In genomic region chr1:223771469-223771813, GRCh38 we compare ENCODE assay signal across 10 cellular contexts. TPM values are rescaled to one million over a fixed set of nuclear protein-coding genes. Genes with fewer than 3 reads are reported as not detected.
DNase-seq lines count a peak whose midpoint lies in the region; ATAC-seq and TF ChIP-seq lines count a peak whose summit lies in the region.
"Had no signal": no experiment of that assay in that cellular context is flagged by ENCODE, and none has a peak within 500 bp of the region (broad histone marks: within the 10 kb centered on the region; RNA-seq: fewer than 3 reads in every experiment).

No MANE protein-coding gene starts in this region.

- in situ Hi-C loops in brain microvascular endothelial cell (cut with HindIII; ENCODE audit: low pct_ligation_motif_present, low sequenced_read_pairs) = no loop called here

- H3K27me3 ChIP-seq in cardiac muscle cell = no peaks in the 10 kb centered on the region
- no peaks in the 10 kb centered on the region for H3K27me3 ChIP-seq in brain microvascular endothelial cell (replicated peaks)
- no peaks in the 10 kb centered on the region for H3K27me3 ChIP-seq in muscle layer of duodenum (ENCODE audit: low read depth, low read length)
- no peaks in the 10 kb centered on the region for H3K27me3 ChIP-seq in aorta (ENCODE audit: control insufficient read depth in 1 of 2, insufficient read depth in 2 of 2, low read length in 1 of 2)

- H3K27ac ChIP-seq in cardiac muscle cell (peak overlapping the region; percentile 80), brain microvascular endothelial cell (peak overlapping the region; percentile 95), muscle layer of duodenum (ENCODE audit: low read length) (peak overlapping the region; percentile 79), aorta (ENCODE audit: low read depth in 1 of 2, low read length in 2 of 2) (peak overlapping the region in 1 of 2 donors; percentile 90)
- H3K27ac ChIP-seq: C4-2B had no signal

- intact Hi-C loops in Right ventricle myocardium superior (cut with DNase I) (no loop called here), aorta (cut with DNase I) (no loop called here)

- H3K4me3 ChIP-seq in cardiac muscle cell = no peak overlapping the region
- no peak overlapping the region for H3K4me3 ChIP-seq in brain microvascular endothelial cell (ENCODE audit: low read depth, low read length)
- no peak overlapping the region for H3K4me3 ChIP-seq in muscle layer of duodenum (ENCODE audit: low read depth in 1 of 2, low read length in 2 of 2)
- H3K4me3 ChIP-seq in aorta (ENCODE audit: low read length in 2 of 2) = no peak overlapping the region

- 34 to 36% methylated on average over 2 of the region's 2 CpGs for WGBS in aorta, 2 donors

- H3K4me1 ChIP-seq in cardiac muscle cell (ENCODE audit: low read depth) = peaks cover 23% of the 10 kb centered on the region
- peaks cover 9 to 21% of the 10 kb centered on the region in 2 donors for H3K4me1 ChIP-seq in muscle layer of duodenum (ENCODE audit: control insufficient read depth in 1 of 2, insufficient read depth in 2 of 2, low read length in 2 of 2)
- H3K4me1 ChIP-seq in aorta (ENCODE audit: control insufficient read depth in 1 of 2, insufficient read depth in 2 of 2, low read length in 2 of 2) = peaks cover 0 to 5% of the 10 kb centered on the region in 2 donors

- H3K36me3 ChIP-seq in cardiac muscle cell (peaks cover 11% of the 10 kb centered on the region), brain microvascular endothelial cell (replicated peaks) (peaks cover 72% of the 10 kb centered on the region), muscle layer of duodenum (ENCODE audit: control insufficient read depth in 1 of 2, insufficient read depth in 2 of 2, low read length in 2 of 2) (peaks cover 48 to 58% of the 10 kb centered on the region in 2 donors), aorta (ENCODE audit: control insufficient read depth in 1 of 2, insufficient read depth in 2 of 2, low read length in 1 of 2) (peaks cover 4 to 8% of the 10 kb centered on the region in 2 donors)

- ATAC-seq in Right ventricle myocardium superior (ENCODE audit: poor library complexity) = no peak
- ATAC-seq in aorta (ENCODE audit: low FRiP score) = peak; percentile 49
- ATAC-seq in HG03097 (IDR thresholded peaks at IDR 0.05; ENCODE audit: low FRiP score, unreplicated experiment) = no peak
- ATAC-seq in esophagus mucosa = no peak

- no peak for TF ChIP-seq CTCF in cardiac muscle cell (IDR thresholded peaks at IDR 0.05; ENCODE audit: low read depth, low read length)
- no peak for TF ChIP-seq CTCF in brain microvascular endothelial cell (IDR thresholded peaks at IDR 0.05; ENCODE audit: low read depth, low read length, missing control alignments)

- H3K9me3 ChIP-seq in cardiac muscle cell (ENCODE audit: low read depth) (no peaks in the 10 kb centered on the region), muscle layer of duodenum (ENCODE audit: control insufficient read depth in 1 of 2, low read length in 2 of 2) (no peaks in the 10 kb centered on the region), aorta (ENCODE audit: control insufficient read depth, low read length) (no peaks in the 10 kb centered on the region)

- DNase-seq in cardiac muscle cell (ENCODE audit: low read depth in 1 of 2, low spot score in 1 of 2) (no peak), Right ventricle myocardium superior (no peak), brain microvascular endothelial cell (peak; percentile 22), aorta (no peak), HK-2 (ENCODE audit: unreplicated experiment) (no peak)
- DNase-seq: stimulated activated CD4-positive, alpha-beta T cell treated with anti-CD3 and anti-CD28 coated beads, Interleukin-4, amount 100 ng/mL, for 4 hours had no signal

RNA-seq across cellular contexts. Expression of gene CAPN2, which starts 59.1 kb away (rescaled TPM):
- 70.6 and 110 TPM in 2 replicates for total RNA-seq in cardiac muscle cell
- 65.5 and 98.5 TPM in 2 replicates for polyA plus RNA-seq in cardiac muscle cell
- total RNA-seq in Right ventricle myocardium superior = 72.6 TPM
- 100 to 1,000 TPM; 208 to 213 TPM for total RNA-seq in aorta
- polyA plus RNA-seq in aorta = 100 to 1,000 TPM in 1 of 2 donors, 10 to 100 TPM in 1; 99.8 to 190 TPM
- 171 TPM for total RNA-seq in esophagus mucosa
